In the genomic region with DNA sequence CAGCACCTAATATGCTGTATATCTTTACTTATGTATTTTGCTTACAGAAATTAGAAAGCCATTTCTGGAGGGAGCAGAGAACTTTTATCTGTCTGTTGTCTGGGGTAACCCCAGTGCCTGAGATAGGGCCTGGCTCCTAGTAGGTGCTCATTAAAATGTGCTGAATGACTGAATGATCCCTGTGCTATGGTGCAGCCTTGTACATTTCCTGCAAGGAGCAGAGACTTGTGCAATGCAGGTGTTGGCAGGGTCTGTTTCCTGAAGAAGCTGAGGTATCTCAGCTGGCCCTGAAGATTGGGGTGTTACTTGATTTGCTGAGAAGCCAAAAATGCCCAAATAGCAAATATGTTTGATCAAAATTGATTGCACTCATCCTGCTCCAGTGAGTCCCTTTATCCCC, we compare ENCODE assay signal across 24 cellular contexts.
"Had no signal": no experiment of that assay in that cellular context is flagged by ENCODE, and none has a peak within 500 bp of the region (broad histone marks: within the 10 kb centered on the region; RNA-seq: fewer than 3 reads in every experiment).

No MANE protein-coding gene starts in this region.

- FAIRE-seq: keratinocyte, small intestine, urothelium cell line had no signal

- H3K27ac Mint-ChIP-seq: naive thymus-derived CD8-positive, alpha-beta T cell; nephron; progenitor cell of endocrine pancreas; stimulated activated memory B cell treated with anti-CD40 and anti-IgM and Interleukin-4, amounts not matched to agents 10 μg/mL and 1 μg/mL and 100 μg/mL, for 72 hours had no signal

- H3K4me1 ChIP-seq: sigmoid colon, spleen, stomach, testis, thyroid gland, transverse colon, upper lobe of right lung had no signal

- H3K4me3 Mint-ChIP-seq: naive thymus-derived CD8-positive, alpha-beta T cell; nephron; stimulated activated memory B cell treated with anti-CD40 and anti-IgM and Interleukin-4, amounts not matched to agents 10 μg/mL and 1 μg/mL and 100 μg/mL, for 72 hours had no signal

- DNase-seq: hippocampal formation; kidney glomerular epithelial cell; left cardiac atrium; mesenchymal stem cell; naive thymus-derived CD8-positive, alpha-beta T cell; ovary; right cardiac atrium; sigmoid colon; small intestine; spleen; stimulated activated CD4-positive, alpha-beta T cell treated with anti-CD3 and anti-CD28 coated beads, Interleukin-4, amount 100 ng/mL, for 4 hours; stimulated activated CD8-positive, alpha-beta memory T cell treated with anti-CD3 and anti-CD28 coated beads, Interleukin-4, amount 100 ng/mL, for 48 hours; stimulated activated naive CD8-positive, alpha-beta T cell treated with anti-CD3 and anti-CD28 coated beads, Interleukin-15, Interleukin-2, amounts not matched to agents 100 U/mL and 50 U/mL, for 24 hours; stomach; testis; thyroid gland; transverse colon; upper lobe of right lung had no signal

- H3K27me3 ChIP-seq: ovary, testis, thyroid gland, transverse colon, upper lobe of right lung had no signal

- H3K36me3 Mint-ChIP-seq: naive thymus-derived CD8-positive, alpha-beta T cell; stimulated activated memory B cell treated with anti-CD40 and anti-IgM and Interleukin-4, amounts not matched to agents 10 μg/mL and 1 μg/mL and 100 μg/mL, for 72 hours had no signal

- H3K36me3 ChIP-seq: ovary, sigmoid colon, spleen, stomach, thyroid gland, transverse colon, upper lobe of right lung had no signal

- ATAC-seq: left cardiac atrium; left lobe of liver; naive thymus-derived CD8-positive, alpha-beta T cell; right cardiac atrium; stimulated activated memory B cell treated with anti-CD40 and anti-IgM and Interleukin-4, amounts not matched to agents 10 μg/mL and 1 μg/mL and 100 μg/mL, for 72 hours; stimulated activated naive CD8-positive, alpha-beta T cell treated with anti-CD3 and anti-CD28 coated beads, Interleukin-15, Interleukin-2, amounts not matched to agents 100 U/mL and 50 U/mL, for 24 hours had no signal

- H3K27ac ChIP-seq: ovary, sigmoid colon, spleen, stomach, testis, thyroid gland, transverse colon, upper lobe of right lung had no signal

- H3K9me3 ChIP-seq: ovary, sigmoid colon, spleen, stomach, testis, thyroid gland, transverse colon, upper lobe of right lung had no signal

- H3K4me1 Mint-ChIP-seq: naive thymus-derived CD8-positive, alpha-beta T cell; stimulated activated memory B cell treated with anti-CD40 and anti-IgM and Interleukin-4, amounts not matched to agents 10 μg/mL and 1 μg/mL and 100 μg/mL, for 72 hours had no signal

- H3K4me3 ChIP-seq: ovary, sigmoid colon, spleen, stomach, testis, thyroid gland, transverse colon, upper lobe of right lung had no signal

- H3K9me3 Mint-ChIP-seq: naive thymus-derived CD8-positive, alpha-beta T cell; nephron; stimulated activated memory B cell treated with anti-CD40 and anti-IgM and Interleukin-4, amounts not matched to agents 10 μg/mL and 1 μg/mL and 100 μg/mL, for 72 hours had no signal
